ENCODE assay signal across 11 cellular contexts in the genomic region with DNA sequence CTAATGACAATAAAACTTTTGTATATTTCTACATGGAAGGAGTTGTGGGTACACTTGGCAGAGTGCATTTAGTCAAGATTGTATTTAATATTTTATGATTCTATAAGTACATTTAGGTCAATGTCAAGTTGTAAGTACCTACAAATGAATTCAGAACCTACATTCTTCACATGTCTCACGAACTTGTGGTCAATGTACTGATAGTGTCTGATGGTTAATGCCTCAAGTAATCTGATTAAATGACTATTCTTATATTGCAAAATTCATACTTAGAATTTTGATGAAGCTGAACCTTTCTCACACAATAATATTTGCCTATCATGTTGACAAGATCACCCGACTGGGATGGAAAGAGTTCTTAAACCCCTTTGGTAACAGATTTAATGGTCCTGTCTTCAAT.
"Had no signal": no experiment of that assay in that cellular context is flagged by ENCODE, and none has a peak within 500 bp of the region (broad histone marks: within the 10 kb centered on the region; RNA-seq: fewer than 3 reads in every experiment).

No MANE protein-coding gene starts in this region.

- H3K4me3 Mint-ChIP-seq: GM23338, H9, HFFc6 had no signal

- H3K27ac Mint-ChIP-seq: GM23338, H9, HFFc6 had no signal

- H3K4me3 ChIP-seq: GM23248, GM23338, HAP-1 had no signal

- H3K9me3 ChIP-seq: HAP-1 had no signal

- ATAC-seq: GM23338, HCT116 had no signal

- DNase-seq: GM23248, GOT3, H7, H9, HCEC 1CT, HFFc6 had no signal

- FAIRE-seq: H1, H54 had no signal
